ENCODE assay signal across 9 cellular contexts in the genomic region with DNA sequence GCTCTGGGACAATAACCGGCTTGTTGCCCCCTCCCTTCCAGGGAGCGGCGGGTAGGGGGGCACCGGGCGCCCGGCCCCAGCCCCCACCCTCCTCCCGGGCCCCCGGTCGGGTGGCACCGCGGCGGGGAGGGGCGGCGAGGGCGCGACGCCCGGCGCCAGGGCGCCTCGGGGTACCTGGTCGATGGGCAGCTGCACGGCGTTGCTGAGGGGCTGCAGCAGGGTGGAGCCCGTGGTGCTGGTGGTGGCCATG. TPM values are rescaled to one million over a fixed set of nuclear protein-coding genes. Genes with fewer than 3 reads are reported as not detected.
DNase-seq lines count a peak whose midpoint lies in the region; ATAC-seq, FAIRE-seq and TF ChIP-seq lines count a peak whose summit lies in the region.
"Had no signal": no experiment of that assay in that cellular context is flagged by ENCODE, and none has a peak within 500 bp of the region (broad histone marks: within the 10 kb centered on the region; RNA-seq: fewer than 3 reads in every experiment).

No MANE protein-coding gene starts in this region.

- H3K4me3 ChIP-seq in HEK293 (ENCODE audit: low read depth, low read length): peak overlapping the region; percentile 85
- H3K4me3 ChIP-seq in astrocyte (ENCODE audit: insufficient read depth, low read depth, low read length): peak overlapping the region; percentile 82
- peak overlapping the region; percentile 56 for H3K4me3 ChIP-seq in kidney epithelial cell (ENCODE audit: low read depth, low read length)
- H3K4me3 ChIP-seq in stomach smooth muscle (ENCODE audit: low read length in 2 of 2): peak overlapping the region; percentile 76 to 77

- ATAC-seq in CD4-positive, alpha-beta T cell (ENCODE audit: poor library complexity): no peak
- no peak for ATAC-seq in GM21447 (IDR thresholded peaks at IDR 0.05; ENCODE audit: unreplicated experiment)

- POLR2A ChIA-PET in HEK293 (lab: Yijun Ruan, JAX): interaction anchor here (0.6 to 1.4 kb wide), 6 partner anchors 14 to 321 kb away, joined by 3 to 5 read pairs (median 4); partner anchors contain the start of gene ID2
- POLR2A ChIA-PET in CD4-positive, alpha-beta T cell (lab: Charles Lee): interaction anchor here (1.4 kb wide), 1 partner anchor 9 kb away, joined by 3 read pairs; no protein-coding TSS in a partner anchor

- no peak overlapping the region for H3K27ac Mint-ChIP-seq in astrocyte (ENCODE audit: unreplicated experiment)
- H3K27ac Mint-ChIP-seq in CD4-positive, alpha-beta T cell: no peak overlapping the region

- H3K79me2 ChIP-seq in astrocyte (ENCODE audit: insufficient read depth, low read length): peaks cover 61% of the 10 kb centered on the region

- FAIRE-seq in astrocyte (lab: Jason Lieb, UNC): no peak
- FAIRE-seq: GM18507 had no signal

- intact Hi-C loops in CD4-positive, alpha-beta T cell (cut with DNase I, micrococcal nuclease): loop anchor here (5.0 to 10.0 kb wide), 7 partner anchors 326 to 1578 kb away; partner anchors contain the start of genes ADAM17 (in 1 of the 2), CPSF3 (in 1 of the 2), GRHL1 (in 1 of the 2) and ITGB1BP1 (in 1 of the 2)

- TF ChIP-seq CTCF in HEK293 (tag by site-specific recombination; IDR thresholded peaks at IDR 0.05): no peak
- TF ChIP-seq CTCF in astrocyte (IDR thresholded peaks at IDR 0.05; ENCODE audit: insufficient read depth, low read depth, low read length): no peak
- TF ChIP-seq CTCF in kidney epithelial cell (IDR thresholded peaks at IDR 0.05; ENCODE audit: insufficient read depth, low read length, poor library complexity, severe bottlenecking): no peak
- no peak for TF ChIP-seq CTCF in CD4-positive, alpha-beta T cell (IDR thresholded peaks at IDR 0.05)

- H3K4me1 Mint-ChIP-seq in astrocyte (ENCODE audit: low read depth, unreplicated experiment): peaks cover 23% of the 10 kb centered on the region
- peaks cover 26% of the 10 kb centered on the region for H3K4me1 Mint-ChIP-seq in CD4-positive, alpha-beta T cell (ENCODE audit: low read depth)

- H3K4me1 ChIP-seq in HEK293 (ENCODE audit: control insufficient read depth, insufficient read depth, low read length): peaks cover 21% of the 10 kb centered on the region
- H3K4me1 ChIP-seq in astrocyte (ENCODE audit: insufficient read depth, low read length): peaks cover 27% of the 10 kb centered on the region
- H3K4me1 ChIP-seq in stomach smooth muscle (ENCODE audit: control insufficient read depth, insufficient read depth, low read length): peaks cover 14% of the 10 kb centered on the region

- no peaks in the 10 kb centered on the region for H3K9me3 Mint-ChIP-seq in astrocyte (ENCODE audit: unreplicated experiment)
- H3K9me3 Mint-ChIP-seq in CD4-positive, alpha-beta T cell: no peaks in the 10 kb centered on the region

- peak overlapping the region; percentile 96 for H3K4me2 ChIP-seq in astrocyte (ENCODE audit: low read length)

- no peaks in the 10 kb centered on the region for H3K27me3 ChIP-seq in astrocyte (ENCODE audit: insufficient read depth, low read length)
- no peaks in the 10 kb centered on the region for H3K27me3 ChIP-seq in kidney epithelial cell (ENCODE audit: control insufficient read depth, insufficient read depth, low read length)
- no peaks in the 10 kb centered on the region for H3K27me3 ChIP-seq in stomach smooth muscle (ENCODE audit: control insufficient read depth in 1 of 2, insufficient read depth in 2 of 2, low read length in 2 of 2)
- H3K27me3 ChIP-seq in CD4-positive, alpha-beta T cell (ENCODE audit: control insufficient read depth, insufficient read depth, low read length): no peaks in the 10 kb centered on the region

- no peaks in the 10 kb centered on the region for H3K36me3 ChIP-seq in HEK293 (ENCODE audit: control insufficient read depth in 2 of 2, insufficient read depth in 1 of 2, low read length in 2 of 2)
- H3K36me3 ChIP-seq in astrocyte (ENCODE audit: insufficient read depth, low read length): no peaks in the 10 kb centered on the region
- H3K36me3 ChIP-seq in kidney epithelial cell (ENCODE audit: control insufficient read depth, insufficient read depth, low read length): no peaks in the 10 kb centered on the region
- H3K36me3 ChIP-seq in stomach smooth muscle (ENCODE audit: control insufficient read depth in 2 of 2, insufficient read depth in 2 of 2, low read length in 2 of 2): no peaks in the 10 kb centered on the region

- DNase-seq in astrocyte (ENCODE audit: low read depth): no peak
- DNase-seq in kidney epithelial cell (ENCODE audit: low read depth): no peak
- DNase-seq in CD4-positive, alpha-beta T cell: no peak
- no peak for DNase-seq in COR-L47 (lab: John Stamatoyannopoulos, UW)
- no peak for DNase-seq in stimulated activated CD4-positive, alpha-beta T cell treated with anti-CD3 and anti-CD28 coated beads, Interleukin-4, amount 100 ng/mL, for 24 hours

- H3K36me3 Mint-ChIP-seq in astrocyte (ENCODE audit: low read depth, unreplicated experiment): peaks cover 4% of the 10 kb centered on the region
- no peaks in the 10 kb centered on the region for H3K36me3 Mint-ChIP-seq in CD4-positive, alpha-beta T cell (ENCODE audit: low read depth)

- CTCF ChIA-PET in HEK293 (lab: Yijun Ruan, JAX): interaction anchor here (0.6 to 0.8 kb wide), 2 partner anchors 134 to 135 kb away, joined by 3 read pairs; no protein-coding TSS in a partner anchor
- CTCF ChIA-PET in CD4-positive, alpha-beta T cell (lab: Charles Lee): no interaction called here

- H3K9ac ChIP-seq in astrocyte (ENCODE audit: low read length): peak overlapping the region; percentile 81
- H3K9ac ChIP-seq in stomach smooth muscle (ENCODE audit: low read length in 2 of 2): peak overlapping the region in 1 of 2 donors; percentile 49

- H3K4me3 Mint-ChIP-seq in astrocyte (ENCODE audit: unreplicated experiment): no peak overlapping the region
- no peak overlapping the region for H3K4me3 Mint-ChIP-seq in CD4-positive, alpha-beta T cell

- no peaks in the 10 kb centered on the region for H3K27me3 Mint-ChIP-seq in astrocyte (ENCODE audit: low read depth, unreplicated experiment)
- no peaks in the 10 kb centered on the region for H3K27me3 Mint-ChIP-seq in CD4-positive, alpha-beta T cell

- H3K9me3 ChIP-seq in HEK293 (ENCODE audit: control insufficient read depth, insufficient read depth, low read depth, low read length) (no peaks in the 10 kb centered on the region), astrocyte (ENCODE audit: insufficient read depth, low read depth, low read length) (no peaks in the 10 kb centered on the region), stomach smooth muscle (ENCODE audit: control insufficient read depth in 2 of 2, low read length in 2 of 2) (no peaks in the 10 kb centered on the region)
- no peaks in the 10 kb centered on the region for H3K9me3 ChIP-seq in CD4-positive, alpha-beta T cell (ENCODE audit: control insufficient read depth, low read length)

- H4K20me1 ChIP-seq in astrocyte (ENCODE audit: insufficient read depth, low read length): peaks cover 27% of the 10 kb centered on the region

- H2AFZ ChIP-seq in astrocyte (ENCODE audit: low read depth, low read length): peak overlapping the region; percentile 68

- H3K27ac ChIP-seq in HEK293 (ENCODE audit: extremely low read depth, low read depth, low read length) (peak overlapping the region; percentile 80), astrocyte (ENCODE audit: low read depth, low read length) (no peak overlapping the region), stomach smooth muscle (ENCODE audit: low read length) (no peak overlapping the region)
- no peak overlapping the region for H3K27ac ChIP-seq in CD4-positive, alpha-beta T cell (ENCODE audit: low read depth, low read length)

TF ChIP-seq in HEK293, 187 proteins besides CTCF, POLR2A, EP300 and RAD21:
- TF ChIP-seq KLF1 (tag by site-specific recombination; IDR thresholded peaks at IDR 0.05) (no peak), ZNF623 (tag by site-specific recombination; IDR thresholded peaks at IDR 0.05) (no peak), ZNF558 (tag by site-specific recombination; IDR thresholded peaks at IDR 0.05) (no peak), ZNF768 (tag by site-specific recombination; IDR thresholded peaks at IDR 0.05) (no peak), ZNF223 (tag by site-specific recombination; IDR thresholded peaks at IDR 0.05) (no peak), ZBTB20 (tag by site-specific recombination; IDR thresholded peaks at IDR 0.05) (no peak), ZBTB44 (tag by site-specific recombination; IDR thresholded peaks at IDR 0.05) (no peak), ZSCAN30 (tag by site-specific recombination; IDR thresholded peaks at IDR 0.05) (no peak), ZNF791 (tag by site-specific recombination; IDR thresholded peaks at IDR 0.05) (no peak), SCRT1 (tag by site-specific recombination; IDR thresholded peaks at IDR 0.05; ENCODE audit: borderline replicate concordance) (no peak), ZNF404 (tag by site-specific recombination; IDR thresholded peaks at IDR 0.05) (no peak), GLIS1 (tag by site-specific recombination; IDR thresholded peaks at IDR 0.05) (no peak)
TF ChIP-seq in HEK293: peak in this region for 0.

RNA-seq across cellular contexts. Expression of gene MBOAT2, which starts 0.2 kb away (rescaled TPM):
- 54.6 and 58.0 TPM in 2 replicates for total RNA-seq in astrocyte
- 32.2 and 32.7 TPM in 2 replicates for total RNA-seq in kidney epithelial cell
- total RNA-seq in CD4-positive, alpha-beta T cell: 1 to 10 TPM; 1.9 to 2.0 TPM

Comparison
In these comparisons a context has a peak if more than half of its experiments do, and no peak if none do; other contexts are left out.
1. RNA of gene MBOAT2, which starts 0.2 kb away (total RNA-seq): 54.6 to 58.0 TPM in astrocyte and 32.2 to 32.7 TPM in kidney epithelial cell; 1.9 to 2.0 TPM in CD4-positive, alpha-beta T cell; every median in the first group is over 10 times any median in the second.
2. Peak in every context shown above with its lines, with median percentiles within 50 percentile points of each other: H3K4me3 ChIP-seq.